In genomic region chr22:46660604-46661201, GRCh38 we compare ENCODE assay signal across 9 cellular contexts. TPM values are rescaled to one million over a fixed set of nuclear protein-coding genes. Genes with fewer than 3 reads are reported as not detected.
DNase-seq lines count a peak whose midpoint lies in the region; ATAC-seq, FAIRE-seq and TF ChIP-seq lines count a peak whose summit lies in the region.
"Had no signal": no experiment of that assay in that cellular context is flagged by ENCODE, and none has a peak within 500 bp of the region (broad histone marks: within the 10 kb centered on the region; RNA-seq: fewer than 3 reads in every experiment).

No MANE protein-coding gene starts in this region.

- no peak for FAIRE-seq in GM19239 (lab: Jason Lieb, UNC)
- FAIRE-seq: GM18507 had no signal

- H3K27ac ChIP-seq in breast epithelium = peak overlapping the region; percentile 52 to 75

- POLR2A ChIA-PET in naive thymus-derived CD8-positive, alpha-beta T cell (lab: Charles Lee) = no interaction called here

- H3K4me3 Mint-ChIP-seq in naive thymus-derived CD8-positive, alpha-beta T cell = no peak overlapping the region

- H3K4me1 ChIP-seq in breast epithelium = peaks cover 0 to 8% of the 10 kb centered on the region in 2 donors

- peak; percentile 39 to 42 for ATAC-seq in naive thymus-derived CD8-positive, alpha-beta T cell
- no peak for ATAC-seq in HG02970 (IDR thresholded peaks at IDR 0.05; ENCODE audit: low FRiP score, unreplicated experiment)
- ATAC-seq in HG03469 (IDR thresholded peaks at IDR 0.05; ENCODE audit: unreplicated experiment) = no peak

- no peaks in the 10 kb centered on the region for H3K36me3 ChIP-seq in breast epithelium

- H3K27me3 Mint-ChIP-seq in naive thymus-derived CD8-positive, alpha-beta T cell = no peaks in the 10 kb centered on the region

- intact Hi-C loops in breast epithelium (cut with DNase I; ENCODE audit: low total_unique reads) = no loop called here

- no peaks in the 10 kb centered on the region for H3K27me3 ChIP-seq in breast epithelium

- H3K4me3 ChIP-seq in breast epithelium = peak overlapping the region in 1 of 3 donors; percentile 4

- H3K27ac Mint-ChIP-seq in naive thymus-derived CD8-positive, alpha-beta T cell = peak overlapping the region in 5 of 10 donors; percentile 15 to 72 (median 35)

- H3K9me3 ChIP-seq in breast epithelium = no peaks in the 10 kb centered on the region

- TF ChIP-seq POLR2A in breast epithelium (IDR thresholded peaks at IDR 0.05) = no peak

- DNase-seq in GF-D8 (lab: John Stamatoyannopoulos, UW) = peak; percentile 18
- DNase-seq in NCI-H510A treated with DMSO at 0.1 percent for 48 hours (lab: John Stamatoyannopoulos, UW) = peak; percentile 83
- peak in 1 of 2 donors; percentile 45 for DNase-seq in breast epithelium (ENCODE audit: low spot score in 2 of 2)
- DNase-seq in naive thymus-derived CD8-positive, alpha-beta T cell = no peak
- no peak for DNase-seq in ACHN
- no peak for DNase-seq in GM19239 (ENCODE audit: insufficient read length, low spot score)

- TF ChIP-seq CTCF in breast epithelium (IDR thresholded peaks at IDR 0.05) = no peak

- no peaks in the 10 kb centered on the region for H3K36me3 Mint-ChIP-seq in naive thymus-derived CD8-positive, alpha-beta T cell

- in situ Hi-C loops in ACHN (cut with HindIII; ENCODE audit: low pct_ligation_motif_present, low pct_unique_long_range_greater_than_20kb, low sequenced_read_pairs) = no loop called here

- H3K4me1 Mint-ChIP-seq in naive thymus-derived CD8-positive, alpha-beta T cell = peaks cover 0 to 14% (median 9%) of the 10 kb centered on the region in 4 donors

- H3K9me3 Mint-ChIP-seq in naive thymus-derived CD8-positive, alpha-beta T cell = no peaks in the 10 kb centered on the region

RNA-seq across cellular contexts. Expression of gene GRAMD4, which starts 40.5 kb away (rescaled TPM):
- total RNA-seq in breast epithelium = 10 to 100 TPM; 28.4 to 85.6 (median 61.0) TPM
- total RNA-seq in naive thymus-derived CD8-positive, alpha-beta T cell = 1 to 10 TPM; 5.9 to 7.6 TPM
- polyA plus RNA-seq in naive thymus-derived CD8-positive, alpha-beta T cell = 1 to 10 TPM; 2.8 to 4.1 (median 3.4) TPM

Comparison
In these comparisons a context has a peak if more than half of its experiments do, and no peak if none do; other contexts are left out.
1. DNase-seq: peak in GF-D8 (single experiment) and NCI-H510A treated with DMSO at 0.1 percent for 48 hours (single experiment); none in naive thymus-derived CD8-positive, alpha-beta T cell (0 of 10), ACHN (single experiment) and GM19239 (single experiment).
2. ATAC-seq: peak in naive thymus-derived CD8-positive, alpha-beta T cell (2 of 2); none in HG02970 (single experiment) and HG03469 (single experiment).